Comparison of ENCODE assay signal across 14 cellular contexts in genomic region chr5:136620016-136620419, GRCh38.
A peak's percentile ranks its signal among the peaks of the same experiment; 100 is the strongest.
DNase-seq lines count a peak whose midpoint lies in the region; ATAC-seq, FAIRE-seq and TF ChIP-seq lines count a peak whose summit lies in the region.
"Had no signal": no experiment of that assay in that cellular context is flagged by ENCODE, and none has a peak within 500 bp of the region (broad histone marks: within the 10 kb centered on the region; RNA-seq: fewer than 3 reads in every experiment).

No MANE protein-coding gene starts in this region.

- H3K36me3 ChIP-seq in right lobe of liver = no peaks in the 10 kb centered on the region
- H3K36me3 ChIP-seq in HepG2 (replicated peaks in 1 of 2; ENCODE audit: control insufficient read depth in 1 of 2, insufficient read depth in 2 of 2, low read length in 2 of 2) = no peaks in the 10 kb centered on the region
- H3K36me3 ChIP-seq in thyroid gland = no peaks in the 10 kb centered on the region
- H3K36me3 ChIP-seq: colonic mucosa, stomach had no signal

- H3K27me3 ChIP-seq in right lobe of liver (no peaks in the 10 kb centered on the region), HepG2 (ENCODE audit: control insufficient read depth in 1 of 2, insufficient read depth in 2 of 2, low read length in 2 of 2) (no peaks in the 10 kb centered on the region), thyroid gland (no peaks in the 10 kb centered on the region)
- H3K27me3 ChIP-seq: colonic mucosa, stomach had no signal

- H3K79me2 ChIP-seq in HepG2 (ENCODE audit: insufficient read depth, low read length) = no peaks in the 10 kb centered on the region

- CTCF ChIA-PET in HepG2 (lab: Yijun Ruan, JAX; ENCODE audit: low intra/inter-chr PET ratio, low total read pairs) = no interaction called here

- POLR2A ChIA-PET in HepG2 (lab: Yijun Ruan, JAX) = no interaction called here

- no peak overlapping the region for H3K9ac ChIP-seq in HepG2 (ENCODE audit: insufficient read depth, low read depth, low read length)

- no peak for FAIRE-seq in HepG2 (lab: Jason Lieb, UNC)
- FAIRE-seq: A204.1 had no signal

- H2AFZ ChIP-seq in HepG2 (ENCODE audit: low read length) = no peak overlapping the region

- ATAC-seq in right lobe of liver = peak; percentile 28 to 65 (median 36)
- no peak for ATAC-seq in HepG2

- no peak overlapping the region for H3K4me2 ChIP-seq in HepG2 (ENCODE audit: low read depth, low read length)

- H3K4me3 ChIP-seq in right lobe of liver (no peak overlapping the region), HepG2 (replicated peaks in 1 of 3; ENCODE audit: insufficient read depth in 1 of 3, low read depth in 2 of 3, low read length in 3 of 3) (no peak overlapping the region), fibroblast of mammary gland (ENCODE audit: control insufficient read depth, low read depth, low read length) (no peak overlapping the region), thyroid gland (replicated peaks in 1 of 3) (no peak overlapping the region)
- H3K4me3 ChIP-seq: colonic mucosa, stomach had no signal

- DNase-seq in right lobe of liver = no peak
- no peak for DNase-seq in HepG2 (ENCODE audit: low spot score)
- peak; percentile 30 for DNase-seq in RPMI7951 (ENCODE audit: low read depth)
- peak; percentile 3 for DNase-seq in fibroblast of mammary gland (ENCODE audit: low read depth)
- DNase-seq in thyroid gland = no peak
- no peak for DNase-seq in stimulated activated naive CD4-positive, alpha-beta T cell treated with Interleukin-2 at 50 U/mL for 16 hours (lab: John Stamatoyannopoulos, UW)
- DNase-seq in MV-4-11 (lab: John Stamatoyannopoulos, UW) = no peak
- DNase-seq in KG1 (lab: John Stamatoyannopoulos, UW) = no peak
- DNase-seq: activated CD4-positive, alpha-beta T cell treated with anti-CD3 and anti-CD28 coated beads, Interleukin-2, amount 50 U/mL, for 1 hour; colonic mucosa; NCI-H1048; occipital lobe; stomach had no signal

- no peak overlapping the region for H3K27ac ChIP-seq in right lobe of liver
- H3K27ac ChIP-seq in HepG2 (ENCODE audit: extremely low read length, insufficient read depth, low read length) = no peak overlapping the region
- H3K27ac ChIP-seq in thyroid gland = no peak overlapping the region
- H3K27ac ChIP-seq: colonic mucosa, stomach had no signal

- TF ChIP-seq POLR2A in right lobe of liver (IDR thresholded peaks at IDR 0.05) (no peak), HepG2 (IDR thresholded peaks at IDR 0.05; ENCODE audit: insufficient read depth in 1 of 2, low read depth in 2 of 2, low read length in 2 of 2) (no peak), thyroid gland (IDR thresholded peaks at IDR 0.05) (no peak)

- H3K4me1 ChIP-seq in right lobe of liver (no peaks in the 10 kb centered on the region), HepG2 (ENCODE audit: insufficient read depth, low read length) (no peaks in the 10 kb centered on the region), thyroid gland (no peaks in the 10 kb centered on the region)
- H3K4me1 ChIP-seq: colonic mucosa, stomach had no signal

- no peak for TF ChIP-seq RAD21 in HepG2 (CRISPR knock-in tag; IDR thresholded peaks at IDR 0.05)

- in situ Hi-C loops in HepG2 (cut with HindIII; ENCODE audit: extremely low pct_ligation_motif_present, low pct_unique_long_range_greater_than_20kb) = no loop called here

- TF ChIP-seq EP300 in HepG2 (IDR thresholded peaks at IDR 0.05; ENCODE audit: low read depth in 2 of 2, low read length in 2 of 2) (no peak), HepG2 (CRISPR knock-in tag; IDR thresholded peaks at IDR 0.05; ENCODE audit: borderline replicate concordance) (no peak)

- intact Hi-C loops in right lobe of liver (cut with DNase I) = no loop called here
- intact Hi-C loops in HepG2 (cut with micrococcal nuclease; ENCODE audit: unreplicated experiment) = no loop called here
- intact Hi-C loops in thyroid gland (cut with DNase I) = no loop called here

- no TSS peak for BruUV-seq in HepG2 (replicated peaks; lab: Mats Ljungman, UMichigan)

- TF ChIP-seq CTCF in right lobe of liver (IDR thresholded peaks at IDR 0.05) (no peak), HepG2 (CRISPR knock-in tag; IDR thresholded peaks at IDR 0.05) (no peak), fibroblast of mammary gland (conservative IDR thresholded peaks at IDR 0.05; ENCODE audit: control insufficient read depth, insufficient read depth, low read depth, low read length) (no peak), thyroid gland (IDR thresholded peaks at IDR 0.05) (no peak)

- H3K9me3 ChIP-seq in right lobe of liver (no peaks in the 10 kb centered on the region), HepG2 (ENCODE audit: low read length) (no peaks in the 10 kb centered on the region), thyroid gland (no peaks in the 10 kb centered on the region)
- H3K9me3 ChIP-seq: colonic mucosa, stomach had no signal

- no peaks in the 10 kb centered on the region for H4K20me1 ChIP-seq in HepG2 (ENCODE audit: insufficient read depth, low read length)

- WGBS in right lobe of liver (ENCODE audit: insufficient coverage, low coverage, low lambda C conversion rate, missing lambda C conversion rate) = 50% methylated on average over 1 of the region's 1 CpG
- WGBS in HepG2 (ENCODE audit: low lambda C conversion rate) = 6% methylated on average over 1 of the region's 1 CpG
- 42 to 65% methylated on average over 1 of the region's 1 CpG for WGBS in thyroid gland, 2 donors

TF ChIP-seq in HepG2, 621 proteins besides CTCF, POLR2A, EP300 and RAD21:
- TF ChIP-seq ZNF33A (CRISPR knock-in tag; IDR thresholded peaks at IDR 0.05; ENCODE audit: borderline replicate concordance) (no peak), ZNF17 (CRISPR knock-in tag; IDR thresholded peaks at IDR 0.05) (no peak), GATAD2A (CRISPR knock-in tag; IDR thresholded peaks at IDR 0.05) (no peak), MLXIP (CRISPR knock-in tag; IDR thresholded peaks at IDR 0.05; ENCODE audit: borderline replicate concordance) (no peak), GPBP1L1 (CRISPR knock-in tag; IDR thresholded peaks at IDR 0.05) (no peak), ZFP90 (CRISPR knock-in tag; IDR thresholded peaks at IDR 0.05; ENCODE audit: borderline replicate concordance) (no peak), KDM3A (CRISPR knock-in tag; IDR thresholded peaks at IDR 0.05; ENCODE audit: low read depth) (no peak), DNMT3B (CRISPR knock-in tag; conservative IDR thresholded peaks at IDR 0.05) (no peak)
- TF ChIP-seq, protein P1, sequence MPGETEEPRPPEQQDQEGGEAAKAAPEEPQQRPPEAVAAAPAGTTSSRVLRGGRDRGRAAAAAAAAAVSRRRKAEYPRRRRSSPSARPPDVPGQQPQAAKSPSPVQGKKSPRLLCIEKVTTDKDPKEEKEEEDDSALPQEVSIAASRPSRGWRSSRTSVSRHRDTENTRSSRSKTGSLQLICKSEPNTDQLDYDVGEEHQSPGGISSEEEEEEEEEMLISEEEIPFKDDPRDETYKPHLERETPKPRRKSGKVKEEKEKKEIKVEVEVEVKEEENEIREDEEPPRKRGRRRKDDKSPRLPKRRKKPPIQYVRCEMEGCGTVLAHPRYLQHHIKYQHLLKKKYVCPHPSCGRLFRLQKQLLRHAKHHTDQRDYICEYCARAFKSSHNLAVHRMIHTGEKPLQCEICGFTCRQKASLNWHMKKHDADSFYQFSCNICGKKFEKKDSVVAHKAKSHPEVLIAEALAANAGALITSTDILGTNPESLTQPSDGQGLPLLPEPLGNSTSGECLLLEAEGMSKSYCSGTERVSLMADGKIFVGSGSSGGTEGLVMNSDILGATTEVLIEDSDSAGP (CRISPR knock-in tag; IDR thresholded peaks at IDR 0.05; ENCODE audit: borderline replicate concordance) = no peak
- TF ChIP-seq, protein P2, sequence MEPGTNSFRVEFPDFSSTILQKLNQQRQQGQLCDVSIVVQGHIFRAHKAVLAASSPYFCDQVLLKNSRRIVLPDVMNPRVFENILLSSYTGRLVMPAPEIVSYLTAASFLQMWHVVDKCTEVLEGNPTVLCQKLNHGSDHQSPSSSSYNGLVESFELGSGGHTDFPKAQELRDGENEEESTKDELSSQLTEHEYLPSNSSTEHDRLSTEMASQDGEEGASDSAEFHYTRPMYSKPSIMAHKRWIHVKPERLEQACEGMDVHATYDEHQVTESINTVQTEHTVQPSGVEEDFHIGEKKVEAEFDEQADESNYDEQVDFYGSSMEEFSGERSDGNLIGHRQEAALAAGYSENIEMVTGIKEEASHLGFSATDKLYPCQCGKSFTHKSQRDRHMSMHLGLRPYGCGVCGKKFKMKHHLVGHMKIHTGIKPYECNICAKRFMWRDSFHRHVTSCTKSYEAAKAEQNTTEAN (CRISPR knock-in tag; conservative IDR thresholded peaks at IDR 0.05) = no peak

Comparison
In these comparisons a context has a peak if more than half of its experiments do, and no peak if none do; other contexts are left out.
1. DNase-seq: peak in RPMI7951 (single experiment) and fibroblast of mammary gland (single experiment); none in right lobe of liver (0 of 3), HepG2 (single experiment), thyroid gland (0 of 2), stimulated activated naive CD4-positive, alpha-beta T cell treated with Interleukin-2 at 50 U/mL for 16 hours (single experiment), MV-4-11 (single experiment) and KG1 (single experiment).